8 cellular contexts compared by ENCODE assay signal in the genomic region with DNA sequence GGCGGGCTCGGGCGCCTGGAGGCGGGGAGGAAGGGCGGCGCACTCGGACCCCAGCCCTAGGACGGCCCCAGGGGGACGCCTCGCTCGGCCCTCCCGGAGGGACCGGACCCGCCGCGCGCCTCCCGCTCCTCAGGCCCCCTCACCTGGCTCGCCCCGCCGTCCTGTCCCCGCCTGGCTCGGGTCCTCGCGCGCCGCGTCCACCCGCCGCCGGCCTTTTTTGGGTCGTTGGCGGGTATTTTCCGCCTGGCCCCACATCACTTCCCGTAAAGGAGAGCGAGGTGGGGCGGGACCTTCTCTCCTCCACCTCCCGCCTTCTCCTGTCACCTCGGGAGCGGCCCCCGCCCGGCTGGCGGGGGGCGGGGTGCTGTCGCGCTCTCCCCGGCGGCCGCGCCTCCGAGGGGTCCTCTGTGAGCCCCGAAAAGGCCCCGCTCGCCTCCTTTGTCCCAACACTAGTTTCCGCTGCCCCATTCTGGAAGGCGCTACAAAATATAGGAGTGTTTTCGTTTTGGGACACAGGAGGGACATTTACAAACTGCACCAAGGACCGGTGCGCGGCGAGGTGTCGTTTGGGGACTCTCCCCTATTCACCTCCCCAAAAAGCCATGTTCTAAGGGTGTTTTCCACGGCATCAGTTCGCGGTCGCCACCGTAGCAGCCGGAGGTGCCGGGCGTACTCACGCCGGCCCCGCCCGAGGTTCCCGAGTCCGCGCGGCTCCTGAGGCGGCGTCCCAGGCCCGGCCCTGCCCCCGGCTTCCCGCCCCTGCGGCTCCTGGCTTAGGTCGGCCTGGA. TPM values are rescaled to one million over a fixed set of nuclear protein-coding genes. Genes with fewer than 3 reads are reported as not detected.
A peak's percentile ranks its signal among the peaks of the same experiment; 100 is the strongest.
DNase-seq lines count a peak whose midpoint lies in the region; ATAC-seq, FAIRE-seq and TF ChIP-seq lines count a peak whose summit lies in the region.

RAB27A (minus strand) TSS at position 241 of the 788 bp plus-strand sequence. CDS start 54,879 bp downstream, outside the sequence.

- intact Hi-C loops in Right ventricle myocardium inferior (cut with DNase I), result loop anchor here (1.0 kb wide), 1 partner anchor 72 kb away; no protein-coding TSS in a partner anchor
- intact Hi-C loops in posterior vena cava (cut with DNase I), result no loop called here

- no peak for TF ChIP-seq CTCF in HL-60 (IDR thresholded peaks at IDR 0.05; ENCODE audit: insufficient read depth, low read length)

- DNase-seq in COR-L47 (lab: John Stamatoyannopoulos, UW) (peak; percentile 42), HL-60 (ENCODE audit: low read depth in 1 of 2, low spot score in 1 of 2) (peak in 1 of 2 experiments; percentile 83), SKM-1 treated with dmso at 0.1 percent for 144 hours (lab: John Stamatoyannopoulos, UW; ENCODE audit: unreplicated experiment) (peak; percentile 56), Right ventricle myocardium inferior (ENCODE audit: missing footprints) (peak; percentile 88), posterior vena cava (ENCODE audit: low spot score) (peak; percentile 92), urothelium cell line (ENCODE audit: low spot score) (peak; percentile 69)
- peak; percentile 81 for DNase-seq in activated naive CD4-positive, alpha-beta T cell treated with anti-CD3 and anti-CD28 coated beads, Interleukin-2, amount 50 U/mL, for 16 hours

- no peaks in the 10 kb centered on the region for H3K27me3 ChIP-seq in HL-60 (ENCODE audit: insufficient read depth, poor library complexity, severe bottlenecking)

- peak within 1 kb of the TSS; percentile 70 for H3K4me3 ChIP-seq in HL-60 (replicated peaks; ENCODE audit: insufficient read depth, low read length)

- peak within 1 kb of the TSS; percentile 96 for H3K27ac ChIP-seq in HL-60 (replicated peaks)

- no peak for FAIRE-seq in urothelium cell line (lab: Jason Lieb, UNC)

- ATAC-seq in GM19455 (IDR thresholded peaks at IDR 0.05; ENCODE audit: unreplicated experiment) (peak; percentile 67), Right ventricle myocardium inferior (peak; percentile 91)

RNA-seq across cellular contexts. Expression of gene RAB27A, which starts in this region (rescaled TPM):
- total RNA-seq in Right ventricle myocardium inferior (6.1 TPM), posterior vena cava (10 to 100 TPM; 40.6 to 59.3 TPM)
